In genomic region chr12:100153131-100153530, GRCh38 we compare ENCODE assay signal across 1 cellular context.
TF ChIP-seq lines count a peak whose summit lies in the region.

No MANE protein-coding gene starts in this region.

TF ChIP-seq in H1, 55 proteins besides CTCF, POLR2A, EP300 and RAD21 (continued from another document):
- TF ChIP-seq USF2 (IDR thresholded peaks at IDR 0.05; ENCODE audit: low read length) (no peak), SUZ12 (IDR thresholded peaks at IDR 0.05; ENCODE audit: low read length) (no peak), KDM4A (IDR thresholded peaks at IDR 0.05; ENCODE audit: low read depth, low read length, severe bottlenecking) (no peak), GTF2F1 (IDR thresholded peaks at IDR 0.05; ENCODE audit: borderline replicate concordance, low read depth, low read length) (no peak), CHD7 (IDR thresholded peaks at IDR 0.05; ENCODE audit: insufficient replicate concordance, low read length) (no peak), CBX8 (IDR thresholded peaks at IDR 0.05; ENCODE audit: borderline replicate concordance, low read depth, low read length) (no peak), POU5F1 (IDR thresholded peaks at IDR 0.05; ENCODE audit: low read depth, low read length) (no peak), SP4 (IDR thresholded peaks at IDR 0.05; ENCODE audit: low read length) (no peak), E2F6 (IDR thresholded peaks at IDR 0.05) (no peak)
TF ChIP-seq in H1: peak in this region for 0.
